Comparison of ENCODE assay signal across 20 cellular contexts in genomic region chr1:73144321-73144720, GRCh38.
"Had no signal": no experiment of that assay in that cellular context is flagged by ENCODE, and none has a peak within 500 bp of the region (broad histone marks: within the 10 kb centered on the region; RNA-seq: fewer than 3 reads in every experiment).

No MANE protein-coding gene starts in this region.

- H3K27me3 ChIP-seq: foreskin keratinocyte had no signal

- H3K79me2 ChIP-seq: parathyroid adenoma had no signal

- H3K4me3 ChIP-seq: lung had no signal

- H3K9ac ChIP-seq: parathyroid adenoma had no signal

- H3K4me1 ChIP-seq: foreskin keratinocyte, parathyroid adenoma had no signal

- ATAC-seq: activated naive CD4-positive, alpha-beta T cell treated with anti-CD3 and anti-CD28 coated beads, Interleukin-2, amount 50 U/mL, for 72 hours; activated T-helper 17 cell treated with anti-CD3 and anti-CD28 coated beads, Interleukin-2, amount 50 U/mL, for 72 hours; foreskin keratinocyte; left lobe of liver; right cardiac atrium; WTC11 had no signal

- H3K27ac ChIP-seq: foreskin keratinocyte, parathyroid adenoma had no signal

- H3K4me3 Mint-ChIP-seq: activated T-helper 17 cell treated with anti-CD3 and anti-CD28 coated beads, Interleukin-2, amount 50 U/mL, for 72 hours; brain; dendritic cell treated with granulocyte-macrophage colony-stimulating factor and Interleukin-4, amounts not matched to agents 40 ng/mL and 50 ng/mL, for 4 days; naive B cell; WTC11 had no signal

- H3K27me3 Mint-ChIP-seq: activated T-helper 17 cell treated with anti-CD3 and anti-CD28 coated beads, Interleukin-2, amount 50 U/mL, for 72 hours; brain; dendritic cell treated with granulocyte-macrophage colony-stimulating factor and Interleukin-4, amounts not matched to agents 40 ng/mL and 50 ng/mL, for 4 days; naive B cell had no signal

- FAIRE-seq: kidney had no signal

- DNase-seq: activated T-cell treated with anti-CD3 and anti-CD28 coated beads, Interleukin-2, amount 50 U/mL, for 1 hour; aorta; caudate nucleus; effector CD4-positive, alpha-beta T cell; erythroblast; foreskin keratinocyte; kidney; naive B cell; nucleus accumbens; right cardiac atrium; stimulated activated CD4-positive, alpha-beta T cell treated with anti-CD3 and anti-CD28 coated beads, Interleukin-4, amount 100 ng/mL, for 24 hours; stimulated activated naive CD4-positive, alpha-beta T cell treated with Interleukin-2 at 50 U/mL for 16 hours had no signal

- H2AFZ ChIP-seq: parathyroid adenoma had no signal

- H3K27ac Mint-ChIP-seq: activated naive CD4-positive, alpha-beta T cell treated with anti-CD3 and anti-CD28 coated beads, Interleukin-2, amount 50 U/mL, for 72 hours; activated T-helper 17 cell treated with anti-CD3 and anti-CD28 coated beads, Interleukin-2, amount 50 U/mL, for 72 hours; brain; dendritic cell treated with granulocyte-macrophage colony-stimulating factor and Interleukin-4, amounts not matched to agents 40 ng/mL and 50 ng/mL, for 4 days; naive B cell; WTC11 had no signal

- H3K4me1 Mint-ChIP-seq: activated T-helper 17 cell treated with anti-CD3 and anti-CD28 coated beads, Interleukin-2, amount 50 U/mL, for 72 hours; brain; naive B cell had no signal

- H3K36me3 Mint-ChIP-seq: activated naive CD4-positive, alpha-beta T cell treated with anti-CD3 and anti-CD28 coated beads, Interleukin-2, amount 50 U/mL, for 72 hours; brain; naive B cell had no signal
